2 cellular contexts compared by ENCODE assay signal in the genomic region with DNA sequence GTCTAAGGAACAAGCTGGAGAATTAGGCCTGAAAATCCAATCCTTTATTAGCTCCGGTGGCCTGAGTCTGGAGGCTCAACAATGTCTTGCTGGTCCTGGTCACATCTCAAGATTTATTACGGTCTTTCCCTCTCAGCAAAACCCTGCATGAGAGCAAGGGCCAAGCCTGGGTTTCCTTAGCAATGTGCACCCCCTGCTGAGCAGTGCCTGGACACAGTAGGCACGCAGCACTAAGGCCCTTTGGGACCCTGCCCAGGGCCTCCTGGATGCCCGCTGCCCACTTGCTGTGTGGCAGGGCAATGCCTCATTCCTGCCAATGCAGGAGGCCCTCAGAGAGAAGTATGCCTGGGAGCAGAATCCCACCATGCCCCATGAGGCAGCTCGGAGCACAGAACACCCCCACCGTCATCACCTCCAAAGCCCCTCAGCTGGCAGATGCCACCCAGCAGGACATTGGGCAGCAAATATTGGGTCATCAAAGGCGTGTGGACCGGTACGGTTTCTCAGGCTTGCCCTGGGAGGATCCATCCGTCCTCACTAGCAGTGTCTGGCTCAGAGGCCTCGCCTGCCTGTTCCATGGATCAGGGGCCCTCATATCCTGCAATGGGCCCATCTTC.
TF ChIP-seq lines count a peak whose summit lies in the region.

No MANE protein-coding gene starts in this region.

TF ChIP-seq in endothelial cell of umbilical vein, 7 proteins besides CTCF, POLR2A, EP300 and RAD21:
- TF ChIP-seq EZH2 (IDR thresholded peaks at IDR 0.05; ENCODE audit: borderline replicate concordance, low read depth, low read length, severe bottlenecking) (no peak), MAX (IDR thresholded peaks at IDR 0.05; ENCODE audit: insufficient read depth, insufficient read length) (no peak), POLR2AphosphoS5 (IDR thresholded peaks at IDR 0.05; ENCODE audit: insufficient read depth, low read depth, low read length) (no peak), FOS (IDR thresholded peaks at IDR 0.05; ENCODE audit: borderline replicate concordance, insufficient read depth, low read length) (no peak), JUN (IDR thresholded peaks at IDR 0.05; ENCODE audit: borderline replicate concordance, insufficient read depth, insufficient read length, low read depth) (no peak), MYC (IDR thresholded peaks at IDR 0.05; ENCODE audit: low read depth, low read length) (no peak), GATA2 (IDR thresholded peaks at IDR 0.05; ENCODE audit: insufficient read depth, insufficient read length, low read depth, low read length) (no peak)

TF ChIP-seq in liver, 16 proteins besides CTCF, POLR2A, EP300 and RAD21:
- TF ChIP-seq, protein P1, sequence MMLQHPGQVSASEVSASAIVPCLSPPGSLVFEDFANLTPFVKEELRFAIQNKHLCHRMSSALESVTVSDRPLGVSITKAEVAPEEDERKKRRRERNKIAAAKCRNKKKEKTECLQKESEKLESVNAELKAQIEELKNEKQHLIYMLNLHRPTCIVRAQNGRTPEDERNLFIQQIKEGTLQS (IDR thresholded peaks at IDR 0.05) = no peak
- TF ChIP-seq ZBTB33 (IDR thresholded peaks at IDR 0.05) = no peak
- no peak for TF ChIP-seq HNF4A (conservative IDR thresholded peaks at IDR 0.05)
- no peak for TF ChIP-seq EGR1 (IDR thresholded peaks at IDR 0.05; ENCODE audit: low read depth in 2 of 2)
- no peak for TF ChIP-seq RXRA (IDR thresholded peaks at IDR 0.05)
- no peak for TF ChIP-seq JUND (IDR thresholded peaks at IDR 0.05)
- no peak for TF ChIP-seq TAF1 (conservative IDR thresholded peaks at IDR 0.05)
- TF ChIP-seq FOXA1 (IDR thresholded peaks at IDR 0.05) = no peak
- no peak for TF ChIP-seq SP1 (IDR thresholded peaks at IDR 0.05)
- TF ChIP-seq HNF4G (IDR thresholded peaks at IDR 0.05) = no peak
- no peak for TF ChIP-seq NR2F2 (IDR thresholded peaks at IDR 0.05)
